Comparison of ENCODE assay signal across 11 cellular contexts in genomic region chr11:9687736-9688494, GRCh38. TPM values are rescaled to one million over a fixed set of nuclear protein-coding genes. Genes with fewer than 3 reads are reported as not detected.
DNase-seq lines count a peak whose midpoint lies in the region; ATAC-seq, FAIRE-seq and TF ChIP-seq lines count a peak whose summit lies in the region.
"Had no signal": no experiment of that assay in that cellular context is flagged by ENCODE, and none has a peak within 500 bp of the region (broad histone marks: within the 10 kb centered on the region; RNA-seq: fewer than 3 reads in every experiment).

No MANE protein-coding gene starts in this region.

- peak; percentile 21 for FAIRE-seq in endothelial cell of umbilical vein (lab: Jason Lieb, UNC)

- CTCF ChIA-PET in endothelial cell of umbilical vein (lab: Charles Lee), result interaction anchor here (0.5 to 3.8 kb wide), 10 partner anchors 9 to 340 kb away, joined by 3 to 15 read pairs (median 4); no protein-coding TSS in a partner anchor

- ATAC-seq in HG02759 (IDR thresholded peaks at IDR 0.05; ENCODE audit: unreplicated experiment) (no peak), GM21825 (IDR thresholded peaks at IDR 0.05; ENCODE audit: unreplicated experiment) (no peak), HG02870 (IDR thresholded peaks at IDR 0.05; ENCODE audit: unreplicated experiment) (no peak), GM21619 (IDR thresholded peaks at IDR 0.05; ENCODE audit: unreplicated experiment) (no peak)

- peaks cover 61% of the 10 kb centered on the region for H3K79me2 ChIP-seq in endothelial cell of umbilical vein (ENCODE audit: control insufficient read depth, insufficient read depth, low read length)

- TF ChIP-seq CTCF in endothelial cell of umbilical vein (IDR thresholded peaks at IDR 0.05; ENCODE audit: extremely low read depth in 1 of 2, insufficient read depth in 1 of 2, low read depth in 1 of 2, low read length in 2 of 2), result no peak
- no peak for TF ChIP-seq CTCF in neutrophil (IDR thresholded peaks at IDR 0.05)

- no peaks in the 10 kb centered on the region for H3K9me1 ChIP-seq in endothelial cell of umbilical vein (replicated peaks; ENCODE audit: control insufficient read depth, extremely low read depth, insufficient read depth, low read length)

- dilution Hi-C loops in endothelial cell of umbilical vein (cut with MboI; ENCODE audit: extremely low pct_ligation_motif_present, low sequenced_read_pairs), result no loop called here

- peaks cover 42 to 64% (median 47%) of the 10 kb centered on the region in 10 experiments for H3K4me1 ChIP-seq in BLaER1 treated with 17β-estradiol and CSF1 and Interleukin-3, amounts not matched to agents 10 nM and 100 nM
- peaks cover 64% of the 10 kb centered on the region for H3K4me1 ChIP-seq in endothelial cell of umbilical vein (ENCODE audit: control insufficient read depth, extremely low read depth, insufficient read depth, low read length)
- H3K4me1 ChIP-seq in neutrophil (ENCODE audit: control insufficient read depth in 1 of 2, insufficient read depth in 1 of 2, low read depth in 1 of 2, low read length in 1 of 2), result peaks cover 26 to 33% of the 10 kb centered on the region in 2 experiments

- peaks cover 0 to 100% (median 0%) of the 10 kb centered on the region in 11 experiments; a peak in 6 of 22 replicates for H4K20me1 ChIP-seq in BLaER1 treated with 17β-estradiol and CSF1 and Interleukin-3, amounts not matched to agents 10 nM and 100 nM
- H4K20me1 ChIP-seq in endothelial cell of umbilical vein (replicated peaks; ENCODE audit: control insufficient read depth, extremely low read depth, insufficient read depth, low read length), result no peaks in the 10 kb centered on the region

- H3K4me2 ChIP-seq in BLaER1 treated with 17β-estradiol and CSF1 and Interleukin-3, amounts not matched to agents 10 nM and 100 nM, result peak overlapping the region; percentile 57 to 87 (median 70)
- peak overlapping the region; percentile 68 for H3K4me2 ChIP-seq in endothelial cell of umbilical vein (ENCODE audit: insufficient read depth, low read length)

- peaks cover 0 to 48% (median 0%) of the 10 kb centered on the region in 11 experiments; a peak in 7 of 22 replicates for H3K36me3 ChIP-seq in BLaER1 treated with 17β-estradiol and CSF1 and Interleukin-3, amounts not matched to agents 10 nM and 100 nM
- H3K36me3 ChIP-seq in endothelial cell of umbilical vein (ENCODE audit: control insufficient read depth in 2 of 2, extremely low read depth in 1 of 2, insufficient read depth in 2 of 2, low read length in 2 of 2) (peaks cover 0 to 3% of the 10 kb centered on the region in 2 experiments), neutrophil (no peaks in the 10 kb centered on the region)

- intact Hi-C loops in endothelial cell of umbilical vein (cut with micrococcal nuclease), result loop anchor here (1.0 to 2.0 kb wide), 7 partner anchors 15 to 115 kb away; partner anchors contain the start of genes SWAP70 and WEE1

- peak overlapping the region in 6 of 11 experiments; percentile 18 to 69 (median 64); a peak in 6 of 22 replicates for H3K27ac ChIP-seq in BLaER1 treated with 17β-estradiol and CSF1 and Interleukin-3, amounts not matched to agents 10 nM and 100 nM
- H3K27ac ChIP-seq in endothelial cell of umbilical vein (ENCODE audit: insufficient read depth, low read depth, low read length), result peak overlapping the region; percentile 98
- peak overlapping the region; percentile 33 for H3K27ac ChIP-seq in neutrophil

- POLR2A ChIA-PET in endothelial cell of umbilical vein (lab: Charles Lee), result interaction anchor here (1.2 to 1.4 kb wide), 2 partner anchors 38 to 74 kb away, joined by 3 read pairs; no protein-coding TSS in a partner anchor

- no peak overlapping the region for H3K4me3 ChIP-seq in BLaER1 treated with 17β-estradiol and CSF1 and Interleukin-3, amounts not matched to agents 10 nM and 100 nM
- H3K4me3 ChIP-seq in endothelial cell of umbilical vein (replicated peaks in 1 of 3; ENCODE audit: insufficient read depth in 1 of 3, low read depth in 1 of 3, low read length in 3 of 3) (no peak overlapping the region), neutrophil (ENCODE audit: low read depth in 1 of 2, low read length in 1 of 2) (no peak overlapping the region)

- BruUV-seq in endothelial cell of umbilical vein (replicated peaks; lab: Mats Ljungman, UMichigan), result TSS peak; percentile 97

- DNase-seq in NCI-H2227 (lab: John Stamatoyannopoulos, UW; ENCODE audit: unreplicated experiment) (peak; percentile 20), endothelial cell of umbilical vein (ENCODE audit: low read depth, low spot score) (peak; percentile 81)
- DNase-seq: activated naive CD4-positive, alpha-beta T cell; NCI-H1930 had no signal

- H2AFZ ChIP-seq in endothelial cell of umbilical vein (ENCODE audit: low read depth, low read length), result no peak overlapping the region

- TF ChIP-seq POLR2A in endothelial cell of umbilical vein (IDR thresholded peaks at IDR 0.05; ENCODE audit: low read depth, low read length), result no peak

- H3K27me3 ChIP-seq in BLaER1 treated with 17β-estradiol and CSF1 and Interleukin-3, amounts not matched to agents 10 nM and 100 nM, result no peaks in the 10 kb centered on the region
- H3K27me3 ChIP-seq in endothelial cell of umbilical vein (ENCODE audit: control insufficient read depth in 2 of 2, insufficient read depth in 2 of 2, low read length in 2 of 2), result no peaks in the 10 kb centered on the region
- H3K27me3 ChIP-seq in neutrophil, result no peaks in the 10 kb centered on the region
- H3K27me3 ChIP-seq: foreskin keratinocyte had no signal

- H3K9me3 ChIP-seq in BLaER1 treated with 17β-estradiol and CSF1 and Interleukin-3, amounts not matched to agents 10 nM and 100 nM (replicated peaks in 1 of 11), result no peaks in the 10 kb centered on the region
- H3K9me3 ChIP-seq in endothelial cell of umbilical vein (replicated peaks; ENCODE audit: control insufficient read depth, insufficient read depth, low read length) (no peaks in the 10 kb centered on the region), neutrophil (no peaks in the 10 kb centered on the region)

- H3K9ac ChIP-seq in BLaER1 treated with 17β-estradiol and CSF1 and Interleukin-3, amounts not matched to agents 10 nM and 100 nM, result no peak overlapping the region
- peak overlapping the region; percentile 94 for H3K9ac ChIP-seq in endothelial cell of umbilical vein (replicated peaks; ENCODE audit: extremely low read depth, insufficient read depth, low read length)

TF ChIP-seq in endothelial cell of umbilical vein, 7 proteins besides CTCF, POLR2A, EP300 and RAD21:
- TF ChIP-seq MAX (IDR thresholded peaks at IDR 0.05; ENCODE audit: insufficient read depth, insufficient read length), result no peak
- no peak for TF ChIP-seq EZH2 (IDR thresholded peaks at IDR 0.05; ENCODE audit: borderline replicate concordance, low read depth, low read length, severe bottlenecking)
- no peak for TF ChIP-seq JUN (IDR thresholded peaks at IDR 0.05; ENCODE audit: borderline replicate concordance, insufficient read depth, insufficient read length, low read depth)
- TF ChIP-seq FOS (IDR thresholded peaks at IDR 0.05; ENCODE audit: borderline replicate concordance, insufficient read depth, low read length), result no peak
- peak; percentile 64 for TF ChIP-seq GATA2 (IDR thresholded peaks at IDR 0.05; ENCODE audit: insufficient read depth, insufficient read length, low read depth, low read length)

RNA-seq across cellular contexts. Expression of gene SWAP70, which starts 24.0 kb away (rescaled TPM):
- total RNA-seq in endothelial cell of umbilical vein, result 156 and 165 TPM in 2 replicates
- 39.6 and 52.5 TPM in 2 replicates for polyA plus RNA-seq in endothelial cell of umbilical vein
- polyA plus RNA-seq in endothelial cell of umbilical vein (2011; cell fraction: cytosol; rRNA removed), result 62.4 and 66.8 TPM in 2 replicates
- 49.5 and 63.1 TPM in 2 replicates for polyA plus RNA-seq in endothelial cell of umbilical vein (2011; cell fraction: nucleus; rRNA removed)
- 106 and 152 TPM in 2 replicates for polyA plus RNA-seq in endothelial cell of umbilical vein (2012)
- 89.0 and 89.6 TPM in 2 replicates for polyA minus RNA-seq in endothelial cell of umbilical vein
- polyA minus RNA-seq in endothelial cell of umbilical vein (2011; cell fraction: cytosol; rRNA and poly(A)+ RNA removed), result 16.4 TPM
- 49.5 and 64.0 TPM in 2 replicates for polyA minus RNA-seq in endothelial cell of umbilical vein (2011; cell fraction: nucleus; rRNA and poly(A)+ RNA removed)

Comparison
In these comparisons a context has a peak if more than half of its experiments do, and no peak if none do; other contexts are left out.
1. H3K27ac ChIP-seq: peak in every context shown above with its lines; median percentile 98 in endothelial cell of umbilical vein; 64 in BLaER1 treated with 17β-estradiol and CSF1 and Interleukin-3, amounts not matched to agents 10 nM and 100 nM; 33 in neutrophil.